2 cellular contexts compared by ENCODE assay signal in the genomic region with DNA sequence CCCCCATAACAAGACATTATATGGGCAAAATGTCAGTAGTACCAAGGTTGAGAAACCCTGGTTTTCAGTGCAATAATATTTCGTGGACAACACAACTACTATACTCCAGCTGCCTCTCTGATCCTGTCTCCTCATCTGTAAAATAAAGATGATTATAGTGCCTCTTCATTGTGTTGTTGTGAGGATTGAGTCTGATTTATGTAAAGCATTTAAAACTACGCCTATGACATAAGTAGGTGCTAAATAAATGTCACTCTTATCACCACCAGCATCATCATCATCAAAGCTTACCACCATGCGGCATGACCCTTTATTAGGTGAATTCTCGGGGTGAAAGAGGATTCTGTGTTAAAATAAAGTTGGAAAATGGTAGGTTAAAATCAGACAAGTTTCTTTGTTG.
TF ChIP-seq lines count a peak whose summit lies in the region.

No MANE protein-coding gene starts in this region.

TF ChIP-seq in HCT116, 20 proteins besides CTCF, POLR2A, EP300 and RAD21 (continued from another document):
- TF ChIP-seq, protein P1, sequence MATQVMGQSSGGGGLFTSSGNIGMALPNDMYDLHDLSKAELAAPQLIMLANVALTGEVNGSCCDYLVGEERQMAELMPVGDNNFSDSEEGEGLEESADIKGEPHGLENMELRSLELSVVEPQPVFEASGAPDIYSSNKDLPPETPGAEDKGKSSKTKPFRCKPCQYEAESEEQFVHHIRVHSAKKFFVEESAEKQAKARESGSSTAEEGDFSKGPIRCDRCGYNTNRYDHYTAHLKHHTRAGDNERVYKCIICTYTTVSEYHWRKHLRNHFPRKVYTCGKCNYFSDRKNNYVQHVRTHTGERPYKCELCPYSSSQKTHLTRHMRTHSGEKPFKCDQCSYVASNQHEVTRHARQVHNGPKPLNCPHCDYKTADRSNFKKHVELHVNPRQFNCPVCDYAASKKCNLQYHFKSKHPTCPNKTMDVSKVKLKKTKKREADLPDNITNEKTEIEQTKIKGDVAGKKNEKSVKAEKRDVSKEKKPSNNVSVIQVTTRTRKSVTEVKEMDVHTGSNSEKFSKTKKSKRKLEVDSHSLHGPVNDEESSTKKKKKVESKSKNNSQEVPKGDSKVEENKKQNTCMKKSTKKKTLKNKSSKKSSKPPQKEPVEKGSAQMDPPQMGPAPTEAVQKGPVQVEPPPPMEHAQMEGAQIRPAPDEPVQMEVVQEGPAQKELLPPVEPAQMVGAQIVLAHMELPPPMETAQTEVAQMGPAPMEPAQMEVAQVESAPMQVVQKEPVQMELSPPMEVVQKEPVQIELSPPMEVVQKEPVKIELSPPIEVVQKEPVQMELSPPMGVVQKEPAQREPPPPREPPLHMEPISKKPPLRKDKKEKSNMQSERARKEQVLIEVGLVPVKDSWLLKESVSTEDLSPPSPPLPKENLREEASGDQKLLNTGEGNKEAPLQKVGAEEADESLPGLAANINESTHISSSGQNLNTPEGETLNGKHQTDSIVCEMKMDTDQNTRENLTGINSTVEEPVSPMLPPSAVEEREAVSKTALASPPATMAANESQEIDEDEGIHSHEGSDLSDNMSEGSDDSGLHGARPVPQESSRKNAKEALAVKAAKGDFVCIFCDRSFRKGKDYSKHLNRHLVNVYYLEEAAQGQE (IDR thresholded peaks at IDR 0.05; ENCODE audit: low read depth), result no peak

TF ChIP-seq in WTC11, 78 proteins besides CTCF, POLR2A, EP300 and RAD21:
- TF ChIP-seq, protein P2, sequence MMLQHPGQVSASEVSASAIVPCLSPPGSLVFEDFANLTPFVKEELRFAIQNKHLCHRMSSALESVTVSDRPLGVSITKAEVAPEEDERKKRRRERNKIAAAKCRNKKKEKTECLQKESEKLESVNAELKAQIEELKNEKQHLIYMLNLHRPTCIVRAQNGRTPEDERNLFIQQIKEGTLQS (CRISPR knock-in tag; conservative IDR thresholded peaks at IDR 0.05), result no peak
- TF ChIP-seq OVOL2 (CRISPR knock-in tag; IDR thresholded peaks at IDR 0.05; ENCODE audit: borderline replicate concordance), result no peak
- no peak for TF ChIP-seq FOXK1 (CRISPR knock-in tag; IDR thresholded peaks at IDR 0.05)
- no peak for TF ChIP-seq NFYB (CRISPR knock-in tag; conservative IDR thresholded peaks at IDR 0.05; ENCODE audit: low read depth)
- no peak for TF ChIP-seq JAZF1 (CRISPR knock-in tag; IDR thresholded peaks at IDR 0.05)
- no peak for TF ChIP-seq ZNF423 (CRISPR knock-in tag; IDR thresholded peaks at IDR 0.05)
- TF ChIP-seq, protein P3, sequence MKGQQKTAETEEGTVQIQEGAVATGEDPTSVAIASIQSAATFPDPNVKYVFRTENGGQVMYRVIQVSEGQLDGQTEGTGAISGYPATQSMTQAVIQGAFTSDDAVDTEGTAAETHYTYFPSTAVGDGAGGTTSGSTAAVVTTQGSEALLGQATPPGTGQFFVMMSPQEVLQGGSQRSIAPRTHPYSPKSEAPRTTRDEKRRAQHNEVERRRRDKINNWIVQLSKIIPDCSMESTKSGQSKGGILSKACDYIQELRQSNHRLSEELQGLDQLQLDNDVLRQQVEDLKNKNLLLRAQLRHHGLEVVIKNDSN (CRISPR knock-in tag; IDR thresholded peaks at IDR 0.05), result no peak
- TF ChIP-seq GABPB1 (CRISPR knock-in tag; IDR thresholded peaks at IDR 0.05), result no peak
- TF ChIP-seq SOX15 (CRISPR knock-in tag; IDR thresholded peaks at IDR 0.05), result no peak
- no peak for TF ChIP-seq NR1H2 (CRISPR knock-in tag; IDR thresholded peaks at IDR 0.05)
- no peak for TF ChIP-seq IRF2 (CRISPR knock-in tag; IDR thresholded peaks at IDR 0.05; ENCODE audit: borderline replicate concordance, low read depth)
- TF ChIP-seq, protein P4, sequence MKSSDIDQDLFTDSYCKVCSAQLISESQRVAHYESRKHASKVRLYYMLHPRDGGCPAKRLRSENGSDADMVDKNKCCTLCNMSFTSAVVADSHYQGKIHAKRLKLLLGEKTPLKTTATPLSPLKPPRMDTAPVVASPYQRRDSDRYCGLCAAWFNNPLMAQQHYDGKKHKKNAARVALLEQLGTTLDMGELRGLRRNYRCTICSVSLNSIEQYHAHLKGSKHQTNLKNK (CRISPR knock-in tag; IDR thresholded peaks at IDR 0.05), result no peak
- no peak for TF ChIP-seq TEAD1 (CRISPR knock-in tag; IDR thresholded peaks at IDR 0.05)
- TF ChIP-seq, protein P5, sequence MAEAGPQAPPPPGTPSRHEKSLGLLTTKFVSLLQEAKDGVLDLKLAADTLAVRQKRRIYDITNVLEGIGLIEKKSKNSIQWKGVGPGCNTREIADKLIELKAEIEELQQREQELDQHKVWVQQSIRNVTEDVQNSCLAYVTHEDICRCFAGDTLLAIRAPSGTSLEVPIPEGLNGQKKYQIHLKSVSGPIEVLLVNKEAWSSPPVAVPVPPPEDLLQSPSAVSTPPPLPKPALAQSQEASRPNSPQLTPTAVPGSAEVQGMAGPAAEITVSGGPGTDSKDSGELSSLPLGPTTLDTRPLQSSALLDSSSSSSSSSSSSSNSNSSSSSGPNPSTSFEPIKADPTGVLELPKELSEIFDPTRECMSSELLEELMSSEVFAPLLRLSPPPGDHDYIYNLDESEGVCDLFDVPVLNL (CRISPR knock-in tag; IDR thresholded peaks at IDR 0.05; ENCODE audit: borderline replicate concordance, low read depth), result no peak
- TF ChIP-seq, protein P6, sequence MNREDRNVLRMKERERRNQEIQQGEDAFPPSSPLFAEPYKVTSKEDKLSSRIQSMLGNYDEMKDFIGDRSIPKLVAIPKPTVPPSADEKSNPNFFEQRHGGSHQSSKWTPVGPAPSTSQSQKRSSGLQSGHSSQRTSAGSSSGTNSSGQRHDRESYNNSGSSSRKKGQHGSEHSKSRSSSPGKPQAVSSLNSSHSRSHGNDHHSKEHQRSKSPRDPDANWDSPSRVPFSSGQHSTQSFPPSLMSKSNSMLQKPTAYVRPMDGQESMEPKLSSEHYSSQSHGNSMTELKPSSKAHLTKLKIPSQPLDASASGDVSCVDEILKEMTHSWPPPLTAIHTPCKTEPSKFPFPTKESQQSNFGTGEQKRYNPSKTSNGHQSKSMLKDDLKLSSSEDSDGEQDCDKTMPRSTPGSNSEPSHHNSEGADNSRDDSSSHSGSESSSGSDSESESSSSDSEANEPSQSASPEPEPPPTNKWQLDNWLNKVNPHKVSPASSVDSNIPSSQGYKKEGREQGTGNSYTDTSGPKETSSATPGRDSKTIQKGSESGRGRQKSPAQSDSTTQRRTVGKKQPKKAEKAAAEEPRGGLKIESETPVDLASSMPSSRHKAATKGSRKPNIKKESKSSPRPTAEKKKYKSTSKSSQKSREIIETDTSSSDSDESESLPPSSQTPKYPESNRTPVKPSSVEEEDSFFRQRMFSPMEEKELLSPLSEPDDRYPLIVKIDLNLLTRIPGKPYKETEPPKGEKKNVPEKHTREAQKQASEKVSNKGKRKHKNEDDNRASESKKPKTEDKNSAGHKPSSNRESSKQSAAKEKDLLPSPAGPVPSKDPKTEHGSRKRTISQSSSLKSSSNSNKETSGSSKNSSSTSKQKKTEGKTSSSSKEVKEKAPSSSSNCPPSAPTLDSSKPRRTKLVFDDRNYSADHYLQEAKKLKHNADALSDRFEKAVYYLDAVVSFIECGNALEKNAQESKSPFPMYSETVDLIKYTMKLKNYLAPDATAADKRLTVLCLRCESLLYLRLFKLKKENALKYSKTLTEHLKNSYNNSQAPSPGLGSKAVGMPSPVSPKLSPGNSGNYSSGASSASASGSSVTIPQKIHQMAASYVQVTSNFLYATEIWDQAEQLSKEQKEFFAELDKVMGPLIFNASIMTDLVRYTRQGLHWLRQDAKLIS (CRISPR knock-in tag; IDR thresholded peaks at IDR 0.05; ENCODE audit: borderline replicate concordance), result no peak
- TF ChIP-seq, protein P7, sequence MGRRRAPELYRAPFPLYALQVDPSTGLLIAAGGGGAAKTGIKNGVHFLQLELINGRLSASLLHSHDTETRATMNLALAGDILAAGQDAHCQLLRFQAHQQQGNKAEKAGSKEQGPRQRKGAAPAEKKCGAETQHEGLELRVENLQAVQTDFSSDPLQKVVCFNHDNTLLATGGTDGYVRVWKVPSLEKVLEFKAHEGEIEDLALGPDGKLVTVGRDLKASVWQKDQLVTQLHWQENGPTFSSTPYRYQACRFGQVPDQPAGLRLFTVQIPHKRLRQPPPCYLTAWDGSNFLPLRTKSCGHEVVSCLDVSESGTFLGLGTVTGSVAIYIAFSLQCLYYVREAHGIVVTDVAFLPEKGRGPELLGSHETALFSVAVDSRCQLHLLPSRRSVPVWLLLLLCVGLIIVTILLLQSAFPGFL (CRISPR knock-in tag; IDR thresholded peaks at IDR 0.05; ENCODE audit: borderline replicate concordance), result no peak
TF ChIP-seq in WTC11: peak in this region for 0.
